ENCODE assay signal across 1 cellular context in the genomic region with DNA sequence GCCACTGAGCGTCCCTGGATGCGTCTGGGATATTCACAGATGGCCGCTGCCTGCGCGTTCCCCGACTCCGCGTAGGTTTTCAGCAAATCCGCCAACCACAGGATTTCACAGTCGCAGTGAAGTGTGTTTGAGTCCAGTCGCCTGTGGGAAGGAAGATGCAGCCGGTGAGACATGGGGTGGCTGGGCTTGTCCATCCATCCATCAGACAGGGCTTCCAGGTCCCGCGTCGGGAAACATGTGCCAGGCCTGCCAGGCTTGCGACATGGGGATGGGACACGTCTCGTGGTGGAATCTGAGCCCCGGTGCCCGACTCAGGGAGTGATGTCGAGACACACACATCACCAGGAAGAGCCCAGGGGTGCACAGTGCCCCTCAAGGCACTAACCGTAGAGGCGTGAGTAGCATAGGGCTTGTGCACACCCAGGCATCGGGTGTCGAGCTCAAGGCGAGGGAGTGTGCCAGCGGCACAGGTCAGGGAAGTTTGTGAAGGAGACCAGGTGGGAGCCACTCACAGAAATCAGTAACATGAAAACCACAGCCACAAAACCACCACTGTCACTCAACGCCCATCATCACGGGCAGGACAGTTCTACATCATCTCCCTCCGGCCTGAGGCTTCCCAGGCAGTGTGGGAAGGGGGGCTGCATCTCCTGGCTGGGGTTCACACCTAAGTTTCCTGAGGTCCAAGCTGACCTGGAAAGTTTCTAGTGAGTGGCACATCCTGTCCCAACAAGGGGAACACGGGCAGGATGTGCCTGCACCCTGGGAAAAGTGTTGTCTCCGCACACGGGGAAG.
TF ChIP-seq lines count a peak whose summit lies in the region.

No MANE protein-coding gene starts in this region.

TF ChIP-seq in K562, 482 proteins besides CTCF, POLR2A, EP300 and RAD21 (continued from another document):
- TF ChIP-seq, protein P1, sequence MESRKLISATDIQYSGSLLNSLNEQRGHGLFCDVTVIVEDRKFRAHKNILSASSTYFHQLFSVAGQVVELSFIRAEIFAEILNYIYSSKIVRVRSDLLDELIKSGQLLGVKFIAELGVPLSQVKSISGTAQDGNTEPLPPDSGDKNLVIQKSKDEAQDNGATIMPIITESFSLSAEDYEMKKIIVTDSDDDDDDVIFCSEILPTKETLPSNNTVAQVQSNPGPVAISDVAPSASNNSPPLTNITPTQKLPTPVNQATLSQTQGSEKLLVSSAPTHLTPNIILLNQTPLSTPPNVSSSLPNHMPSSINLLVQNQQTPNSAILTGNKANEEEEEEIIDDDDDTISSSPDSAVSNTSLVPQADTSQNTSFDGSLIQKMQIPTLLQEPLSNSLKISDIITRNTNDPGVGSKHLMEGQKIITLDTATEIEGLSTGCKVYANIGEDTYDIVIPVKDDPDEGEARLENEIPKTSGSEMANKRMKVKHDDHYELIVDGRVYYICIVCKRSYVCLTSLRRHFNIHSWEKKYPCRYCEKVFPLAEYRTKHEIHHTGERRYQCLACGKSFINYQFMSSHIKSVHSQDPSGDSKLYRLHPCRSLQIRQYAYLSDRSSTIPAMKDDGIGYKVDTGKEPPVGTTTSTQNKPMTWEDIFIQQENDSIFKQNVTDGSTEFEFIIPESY (CRISPR knock-in tag; IDR thresholded peaks at IDR 0.05) = peak; percentile 18; the same call in 1 of the 2 replicates
